ENCODE assay signal across 9 cellular contexts in genomic region chr7:47180268-47180826, GRCh38.
DNase-seq lines count a peak whose midpoint lies in the region; ATAC-seq, FAIRE-seq and TF ChIP-seq lines count a peak whose summit lies in the region.
"Had no signal": no experiment of that assay in that cellular context is flagged by ENCODE, and none has a peak within 500 bp of the region (broad histone marks: within the 10 kb centered on the region; RNA-seq: fewer than 3 reads in every experiment).

No MANE protein-coding gene starts in this region.

- peak; percentile 63 for ATAC-seq in GM21737 (IDR thresholded peaks at IDR 0.05; ENCODE audit: unreplicated experiment)
- peak; percentile 52 for ATAC-seq in left ventricle myocardium superior
- ATAC-seq in GM21529 (IDR thresholded peaks at IDR 0.05; ENCODE audit: unreplicated experiment), result no peak

- no peak overlapping the region for H3K27ac ChIP-seq in WERI-Rb-1
- H3K27ac ChIP-seq in sigmoid colon, result peak overlapping the region in 1 of 4 donors; percentile 21

- WGBS in sigmoid colon, 2 donors, result 36 to 37% methylated on average over 5 of the region's 5 CpGs

- H3K36me3 ChIP-seq in WERI-Rb-1 (no peaks in the 10 kb centered on the region), sigmoid colon (no peaks in the 10 kb centered on the region)

- no peak for TF ChIP-seq EP300 in sigmoid colon (IDR thresholded peaks at IDR 0.05)

- intact Hi-C loops in left ventricle myocardium superior (cut with micrococcal nuclease), result no loop called here
- intact Hi-C loops in sigmoid colon (cut with DNase I), result loop anchor here (1.0 to 5.0 kb wide), 4 partner anchors 74 to 1289 kb away; no protein-coding TSS in a partner anchor

- H3K27me3 ChIP-seq in WERI-Rb-1 (ENCODE audit: insufficient read depth, low read depth, severe bottlenecking) (no peaks in the 10 kb centered on the region), sigmoid colon (no peaks in the 10 kb centered on the region)

- peak; percentile 13 for FAIRE-seq in G401.6 (lab: Jason Lieb, UNC)

- TF ChIP-seq POLR2A in sigmoid colon (IDR thresholded peaks at IDR 0.05), result no peak

- DNase-seq in NCI-H1417 treated with DMSO at 0.1 percent for 48 hours (lab: John Stamatoyannopoulos, UW), result peak; percentile 4
- peak; percentile 50 for DNase-seq in WERI-Rb-1
- DNase-seq in left ventricle myocardium superior, result no peak
- DNase-seq in sigmoid colon, result no peak
- DNase-seq in T-helper 2 cell, result no peak
- DNase-seq: activated naive CD8-positive, alpha-beta T cell treated with anti-CD3 and anti-CD28 coated beads, Interleukin-2, amount 10 ng/mL, durations not matched to agents 7 days and 5 days had no signal

- H3K9me3 ChIP-seq in WERI-Rb-1 (ENCODE audit: severe bottlenecking), result peaks cover 2% of the 10 kb centered on the region
- H3K9me3 ChIP-seq in sigmoid colon, result no peaks in the 10 kb centered on the region

- peaks cover 0 to 57% (median 53%) of the 10 kb centered on the region in 4 donors for H3K4me1 ChIP-seq in sigmoid colon

- H3K4me3 ChIP-seq in WERI-Rb-1 (ENCODE audit: low read depth, low read length) (no peak overlapping the region), sigmoid colon (no peak overlapping the region)

- TF ChIP-seq CTCF in WERI-Rb-1 (IDR thresholded peaks at IDR 0.05; ENCODE audit: low read depth, low read length) (peak; percentile 77), sigmoid colon (IDR thresholded peaks at IDR 0.05) (peak; percentile 42 to 83 (median 78))

Comparison
In these comparisons a context has a peak if more than half of its experiments do, and no peak if none do; other contexts are left out.
1. DNase-seq: peak in NCI-H1417 treated with DMSO at 0.1 percent for 48 hours (single experiment) and WERI-Rb-1 (single experiment); none in left ventricle myocardium superior (single experiment), sigmoid colon (single experiment) and T-helper 2 cell (0 of 5).